Comparison of ENCODE assay signal across 25 cellular contexts in the genomic region with DNA sequence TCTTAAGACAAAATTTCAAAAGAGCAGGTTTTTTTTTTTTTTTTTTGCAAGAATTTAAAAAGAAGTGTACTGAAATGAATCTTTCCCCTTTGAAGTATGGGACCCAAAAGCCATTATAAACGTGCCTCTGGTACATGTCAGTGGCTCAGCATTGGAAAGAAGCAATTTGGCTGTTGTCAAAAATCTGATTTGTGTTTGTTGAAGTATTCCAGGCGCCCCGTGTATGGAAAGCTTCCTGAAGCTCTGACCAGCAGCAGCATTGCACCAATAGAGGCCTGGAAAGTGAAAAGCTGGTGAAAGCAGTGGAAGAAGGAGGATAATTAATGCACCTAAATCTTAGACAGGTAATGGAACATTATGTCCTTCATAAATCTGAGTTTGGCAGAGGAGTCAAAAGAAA.
"Had no signal": no experiment of that assay in that cellular context is flagged by ENCODE, and none has a peak within 500 bp of the region (broad histone marks: within the 10 kb centered on the region; RNA-seq: fewer than 3 reads in every experiment).

No MANE protein-coding gene starts in this region.

- H3K27ac Mint-ChIP-seq: natural killer cell; nephron; neural progenitor cell; progenitor cell of endocrine pancreas; stimulated activated effector memory CD8-positive, alpha-beta T cell treated with anti-CD3 and anti-CD28 coated beads, Interleukin-12 subunit alpha, Interleukin-12 subunit beta, amount 100 ng/mL, for 72 hours; stimulated activated naive B cell treated with anti-CD40 and anti-IgM and Interleukin-4, amounts not matched to agents 10 μg/mL and 1 μg/mL and 100 μg/mL, for 72 hours; stimulated activated naive CD8-positive, alpha-beta T cell treated with anti-CD3 and anti-CD28 coated beads, Interleukin-15, Interleukin-2, amounts not matched to agents 100 ng/mL and 50 ng/mL, for 24 hours had no signal

- H3K9me3 Mint-ChIP-seq: natural killer cell; nephron; neural progenitor cell; stimulated activated effector memory CD8-positive, alpha-beta T cell treated with anti-CD3 and anti-CD28 coated beads, Interleukin-12 subunit alpha, Interleukin-12 subunit beta, amount 100 ng/mL, for 72 hours; stimulated activated naive CD8-positive, alpha-beta T cell treated with anti-CD3 and anti-CD28 coated beads, Interleukin-15, Interleukin-2, amounts not matched to agents 100 ng/mL and 50 ng/mL, for 24 hours had no signal

- H3K27me3 Mint-ChIP-seq: progenitor cell of endocrine pancreas had no signal

- ATAC-seq: natural killer cell; psoas muscle; right cardiac atrium; right lobe of liver; stimulated activated effector memory CD8-positive, alpha-beta T cell treated with anti-CD3 and anti-CD28 coated beads, Interleukin-12 subunit alpha, Interleukin-12 subunit beta, amount 100 ng/mL, for 72 hours; stimulated activated naive B cell treated with anti-CD40 and anti-IgM and Interleukin-4, amounts not matched to agents 10 μg/mL and 1 μg/mL and 100 μg/mL, for 72 hours; upper lobe of right lung had no signal

- H3K4me3 Mint-ChIP-seq: natural killer cell; nephron; neural progenitor cell; stimulated activated effector memory CD8-positive, alpha-beta T cell treated with anti-CD3 and anti-CD28 coated beads, Interleukin-12 subunit alpha, Interleukin-12 subunit beta, amount 100 ng/mL, for 72 hours; stimulated activated naive B cell treated with anti-CD40 and anti-IgM and Interleukin-4, amounts not matched to agents 10 μg/mL and 1 μg/mL and 100 μg/mL, for 72 hours; stimulated activated naive CD8-positive, alpha-beta T cell treated with anti-CD3 and anti-CD28 coated beads, Interleukin-15, Interleukin-2, amounts not matched to agents 100 ng/mL and 50 ng/mL, for 24 hours had no signal

- H3K4me1 Mint-ChIP-seq: natural killer cell; neural progenitor cell; stimulated activated effector memory CD8-positive, alpha-beta T cell treated with anti-CD3 and anti-CD28 coated beads, Interleukin-12 subunit alpha, Interleukin-12 subunit beta, amount 100 ng/mL, for 72 hours; stimulated activated naive B cell treated with anti-CD40 and anti-IgM and Interleukin-4, amounts not matched to agents 10 μg/mL and 1 μg/mL and 100 μg/mL, for 72 hours had no signal

- DNase-seq: natural killer cell; occipital lobe; ovary; posterior cingulate gyrus; psoas muscle; right cardiac atrium; right lobe of liver; sigmoid colon; small intestine; stimulated activated CD4-positive, alpha-beta T cell treated with anti-CD3 and anti-CD28 coated beads, Interleukin-15, amount 100 ng/mL, for 24 hours; stimulated activated CD4-positive, alpha-beta T cell treated with anti-CD3 and anti-CD28 coated beads, Interleukin-2, amount 100 ng/mL, for 24 hours; stimulated activated CD4-positive, alpha-beta T cell treated with anti-CD3 and anti-CD28 coated beads, Interleukin-2, amount 100 ng/mL, for 48 hours; stimulated activated CD4-positive, alpha-beta T cell treated with anti-CD3 and anti-CD28 coated beads, Interleukin-4, amount 100 ng/mL, for 24 hours; stimulated activated naive B cell treated with anti-CD40 and anti-IgM and Interleukin-4, amounts not matched to agents 10 μg/mL and 1 μg/mL and 100 μg/mL, for 72 hours; stimulated activated naive CD4-positive, alpha-beta T cell treated with Interleukin-2 at 50 U/mL for 16 hours; stomach; thyroid gland; trophoblast cell; upper lobe of right lung; uterus had no signal

- H3K36me3 Mint-ChIP-seq: natural killer cell; neural progenitor cell; stimulated activated effector memory CD8-positive, alpha-beta T cell treated with anti-CD3 and anti-CD28 coated beads, Interleukin-12 subunit alpha, Interleukin-12 subunit beta, amount 100 ng/mL, for 72 hours; stimulated activated naive B cell treated with anti-CD40 and anti-IgM and Interleukin-4, amounts not matched to agents 10 μg/mL and 1 μg/mL and 100 μg/mL, for 72 hours had no signal
